In genomic region chr17:31388770-31389672, GRCh38 we compare ENCODE assay signal across 8 cellular contexts. TPM values are rescaled to one million over a fixed set of nuclear protein-coding genes. Genes with fewer than 3 reads are reported as not detected.
DNase-seq lines count a peak whose midpoint lies in the region; ATAC-seq and TF ChIP-seq lines count a peak whose summit lies in the region.

No MANE protein-coding gene starts in this region.

- peak; percentile 71 for TF ChIP-seq CTCF in GM10248 (IDR thresholded peaks at IDR 0.05; ENCODE audit: control extremely low read depth, extremely low read depth, low read depth, missing control alignments)
- TF ChIP-seq CTCF in LNCaP clone FGC (IDR thresholded peaks at IDR 0.05; ENCODE audit: control insufficient read depth, extremely low read depth, insufficient read depth), result peak; percentile 47
- peak; percentile 84 for TF ChIP-seq CTCF in neural progenitor cell (IDR thresholded peaks at IDR 0.05)

- H3F3A ChIP-seq in neural progenitor cell (ENCODE audit: low read depth), result peaks cover 17% of the 10 kb centered on the region

- DNase-seq in GM10248 (ENCODE audit: extremely low spot score) (peak; percentile 66), LNCaP clone FGC (ENCODE audit: low read depth) (no peak), epidermal melanocyte (ENCODE audit: insufficient read length, low spot score) (peak; percentile 57), neural progenitor cell (ENCODE audit: low spot score) (peak; percentile 70), NCI-H2029 (lab: John Stamatoyannopoulos, UW) (no peak)
- DNase-seq in activated CD8-positive, alpha-beta T cell treated with anti-CD3 and anti-CD28 coated beads, Interleukin-2, amount 10 ng/mL, durations not matched to agents 7 days and 5 days, result peak; percentile 54

- peaks cover 5% of the 10 kb centered on the region for H3K4me1 ChIP-seq in neural progenitor cell

- no peak overlapping the region for H3K4me3 Mint-ChIP-seq in activated CD8-positive, alpha-beta T cell treated with anti-CD3 and anti-CD28 coated beads, Interleukin-2, amount 10 ng/mL, durations not matched to agents 7 days and 5 days
- H3K4me3 Mint-ChIP-seq in neural progenitor cell, result peak overlapping the region; percentile 21

- H3K9ac ChIP-seq in neural progenitor cell, result no peak overlapping the region

- H3K27ac Mint-ChIP-seq in activated CD8-positive, alpha-beta T cell treated with anti-CD3 and anti-CD28 coated beads, Interleukin-2, amount 10 ng/mL, durations not matched to agents 7 days and 5 days, result no peak overlapping the region
- H3K27ac Mint-ChIP-seq in neural progenitor cell, result no peak overlapping the region

- H3K9me3 ChIP-seq in neural progenitor cell (ENCODE audit: low read depth), result no peaks in the 10 kb centered on the region

- no peak overlapping the region for H3K4me3 ChIP-seq in LNCaP clone FGC (ENCODE audit: low read depth, low read length)
- H3K4me3 ChIP-seq in neural progenitor cell, result no peak overlapping the region

- H3K27me3 ChIP-seq in neural progenitor cell, result peaks cover 52% of the 10 kb centered on the region

- H4K20me1 ChIP-seq in neural progenitor cell (ENCODE audit: low read depth), result peaks cover 28% of the 10 kb centered on the region

- peak; percentile 43 for ATAC-seq in activated CD8-positive, alpha-beta T cell treated with anti-CD3 and anti-CD28 coated beads, Interleukin-2, amount 10 ng/mL, durations not matched to agents 7 days and 5 days
- ATAC-seq in GM21381 (IDR thresholded peaks at IDR 0.05; ENCODE audit: unreplicated experiment) (no peak), HG03097 (IDR thresholded peaks at IDR 0.05; ENCODE audit: low FRiP score, unreplicated experiment) (no peak)

- H3K36me3 ChIP-seq in neural progenitor cell, result no peaks in the 10 kb centered on the region

- H3K4me2 ChIP-seq in neural progenitor cell, result no peak overlapping the region

- H3K27me3 Mint-ChIP-seq in activated CD8-positive, alpha-beta T cell treated with anti-CD3 and anti-CD28 coated beads, Interleukin-2, amount 10 ng/mL, durations not matched to agents 7 days and 5 days (ENCODE audit: low read depth), result peaks cover 42% of the 10 kb centered on the region
- H3K27me3 Mint-ChIP-seq in neural progenitor cell (ENCODE audit: insufficient read depth, low read depth), result peaks cover 21% of the 10 kb centered on the region

- H2AFZ ChIP-seq in neural progenitor cell (replicated peaks), result no peak overlapping the region

- CTCF ChIA-PET in GM10248 (lab: Yijun Ruan, JAX), result interaction anchor here (0.9 to 3.3 kb wide), 16 partner anchors 9 to 452 kb away, joined by 3 to 23 read pairs (median 4); no protein-coding TSS in a partner anchor
- CTCF ChIA-PET in activated CD8-positive, alpha-beta T cell treated with anti-CD3 and anti-CD28 coated beads, Interleukin-2, amount 10 ng/mL, durations not matched to agents 7 days and 5 days (lab: Charles Lee), result interaction anchor here (0.7 to 3.2 kb wide), 24 partner anchors 9 to 454 kb away, joined by 3 to 23 read pairs (median 4); no protein-coding TSS in a partner anchor

- POLR2A ChIA-PET in GM10248 (lab: Yijun Ruan, JAX), result no interaction called here
- POLR2A ChIA-PET in activated CD8-positive, alpha-beta T cell treated with anti-CD3 and anti-CD28 coated beads, Interleukin-2, amount 10 ng/mL, durations not matched to agents 7 days and 5 days (lab: Charles Lee), result no interaction called here

- H3K79me2 ChIP-seq in neural progenitor cell (ENCODE audit: low read depth), result no peaks in the 10 kb centered on the region

- H3K9me3 Mint-ChIP-seq in activated CD8-positive, alpha-beta T cell treated with anti-CD3 and anti-CD28 coated beads, Interleukin-2, amount 10 ng/mL, durations not matched to agents 7 days and 5 days (ENCODE audit: insufficient read depth), result no peaks in the 10 kb centered on the region
- no peaks in the 10 kb centered on the region for H3K9me3 Mint-ChIP-seq in neural progenitor cell

- peaks cover 9% of the 10 kb centered on the region for H3K4me1 Mint-ChIP-seq in activated CD8-positive, alpha-beta T cell treated with anti-CD3 and anti-CD28 coated beads, Interleukin-2, amount 10 ng/mL, durations not matched to agents 7 days and 5 days (ENCODE audit: low read depth)
- peaks cover 15% of the 10 kb centered on the region for H3K4me1 Mint-ChIP-seq in neural progenitor cell

- no peak overlapping the region for H3K27ac ChIP-seq in neural progenitor cell

- no peaks in the 10 kb centered on the region for H3K36me3 Mint-ChIP-seq in activated CD8-positive, alpha-beta T cell treated with anti-CD3 and anti-CD28 coated beads, Interleukin-2, amount 10 ng/mL, durations not matched to agents 7 days and 5 days (ENCODE audit: low read depth)
- no peaks in the 10 kb centered on the region for H3K36me3 Mint-ChIP-seq in neural progenitor cell

RNA-seq across cellular contexts. Expression of gene RAB11FIP4, which starts 2.5 kb away (rescaled TPM):
- 10 to 100 TPM; 36.0 to 38.0 TPM for total RNA-seq in activated CD8-positive, alpha-beta T cell treated with anti-CD3 and anti-CD28 coated beads, Interleukin-2, amount 10 ng/mL, durations not matched to agents 7 days and 5 days
- 10.2 and 19.1 TPM in 2 replicates for total RNA-seq in neural progenitor cell (ENCODE audit: low replicate concordance)

Comparison
In these comparisons a context has a peak if more than half of its experiments do, and no peak if none do; other contexts are left out.
1. DNase-seq: peak in GM10248 (single experiment), activated CD8-positive, alpha-beta T cell treated with anti-CD3 and anti-CD28 coated beads, Interleukin-2, amount 10 ng/mL, durations not matched to agents 7 days and 5 days (single experiment), epidermal melanocyte (single experiment) and neural progenitor cell (single experiment); none in LNCaP clone FGC (single experiment) and NCI-H2029 (single experiment).
2. Peak in every context shown above with its lines, with median percentiles within 50 percentile points of each other: CTCF ChIP-seq.